25 cellular contexts compared by ENCODE assay signal in the genomic region with DNA sequence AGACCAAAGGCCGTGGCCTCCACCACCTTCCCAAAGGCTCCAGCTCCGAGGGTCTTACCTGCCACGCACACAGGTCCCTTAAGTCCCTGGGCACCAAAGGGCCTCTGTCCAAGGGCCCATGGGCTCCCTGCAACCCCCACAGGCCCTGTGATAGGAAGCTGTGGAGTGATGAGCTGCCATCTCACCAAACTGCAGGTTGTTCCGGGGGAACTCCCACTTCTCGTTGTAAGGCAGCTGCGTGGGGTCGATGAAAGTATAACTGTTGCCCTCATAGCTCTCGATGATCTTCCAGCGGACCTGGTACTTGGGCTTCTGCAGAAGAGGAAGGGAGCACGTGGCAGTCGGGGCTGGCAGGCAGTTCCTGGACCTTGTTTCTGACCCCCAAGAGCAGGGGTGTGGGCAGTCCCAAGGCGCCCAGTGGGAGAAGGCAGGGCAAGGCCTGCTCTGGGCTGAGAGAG. TPM values are rescaled to one million over a fixed set of nuclear protein-coding genes. Genes with fewer than 3 reads are reported as not detected.
DNase-seq lines count a peak whose midpoint lies in the region; ATAC-seq and TF ChIP-seq lines count a peak whose summit lies in the region.
"Had no signal": no experiment of that assay in that cellular context is flagged by ENCODE, and none has a peak within 500 bp of the region (broad histone marks: within the 10 kb centered on the region; RNA-seq: fewer than 3 reads in every experiment).

No MANE protein-coding gene starts in this region.

- no peaks in the 10 kb centered on the region for H3K79me1 ChIP-seq in neuronal stem cell (ENCODE audit: low read depth, low read length)

- no peaks in the 10 kb centered on the region for H3K9me3 ChIP-seq in neuronal stem cell (replicated peaks in 1 of 2; ENCODE audit: control insufficient read depth in 2 of 2, insufficient read depth in 1 of 2, low read depth in 1 of 2, low read length in 2 of 2)
- no peaks in the 10 kb centered on the region for H3K9me3 ChIP-seq in upper lobe of right lung
- H3K9me3 ChIP-seq: BE2C, MG63 had no signal

- no peak overlapping the region for H2AK5ac ChIP-seq in neuronal stem cell (ENCODE audit: low read depth, low read length)

- peak; percentile 17 for DNase-seq in activated naive CD4-positive, alpha-beta T cell treated with anti-CD3 and anti-CD28 coated beads, Interleukin-2, amount 10 ng/mL, durations not matched to agents 7 days and 5 days
- DNase-seq in activated naive CD4-positive, alpha-beta T cell treated with anti-CD3 and anti-CD28 coated beads, Interleukin-2, amount 50 U/mL, for 16 hours, result no peak
- peak; percentile 36 for DNase-seq in ecto neural progenitor cell (ENCODE audit: low spot score)
- DNase-seq in neuronal stem cell (ENCODE audit: low spot score), result no peak
- peak; percentile 60 for DNase-seq in upper lobe of right lung
- DNase-seq in NCI-H82 treated with DMSO at 0.1 percent for 48 hours (lab: John Stamatoyannopoulos, UW; ENCODE audit: unreplicated experiment), result no peak
- DNase-seq in mesothelial cell of epicardium (ENCODE audit: low spot score in 2 of 2, unreplicated experiment in 2 of 2), result no peak
- DNase-seq: 8988T; ACHN; BE2C; CD4-positive, alpha-beta memory T cell; COR-L47; DMS53; GOT3; HCEC 1CT; KG1; MG63; NCI-H2029 treated with DMSO at 0.1 percent for 48 hours; NCI-H446 treated with DMSO at 0.1 percent for 48 hours; NCI-H526; NCI-H82; RPMI8226; SHP77 had no signal

- no peak for TF ChIP-seq CTCF in upper lobe of right lung (IDR thresholded peaks at IDR 0.05)
- TF ChIP-seq CTCF in mesothelial cell of epicardium (IDR thresholded peaks at IDR 0.05; ENCODE audit: unreplicated experiment), result no peak

- H3K9me3 Mint-ChIP-seq in activated naive CD4-positive, alpha-beta T cell treated with anti-CD3 and anti-CD28 coated beads, Interleukin-2, amount 10 ng/mL, durations not matched to agents 7 days and 5 days, result no peaks in the 10 kb centered on the region
- H3K9me3 Mint-ChIP-seq in mesothelial cell of epicardium, result no peaks in the 10 kb centered on the region
- H3K9me3 Mint-ChIP-seq: CD4-positive, alpha-beta memory T cell had no signal

- H2BK5ac ChIP-seq in neuronal stem cell (ENCODE audit: low read length), result no peak overlapping the region

- peaks cover 28% of the 10 kb centered on the region for H3K27me3 Mint-ChIP-seq in activated naive CD4-positive, alpha-beta T cell treated with anti-CD3 and anti-CD28 coated beads, Interleukin-2, amount 10 ng/mL, durations not matched to agents 7 days and 5 days
- no peaks in the 10 kb centered on the region for H3K27me3 Mint-ChIP-seq in mesothelial cell of epicardium (ENCODE audit: low read depth)

- WGBS in neuronal stem cell (ENCODE audit: extremely low coverage in 2 of 2, insufficient read length in 2 of 2, insufficient replicate concordance in 1 of 2), 2 donors, result no CpG with 5 or more reads among the region's 12 CpGs

- no peak overlapping the region for H4K91ac ChIP-seq in neuronal stem cell (ENCODE audit: low read depth, low read length, poor library complexity)

- no peaks in the 10 kb centered on the region for H3K36me3 Mint-ChIP-seq in activated naive CD4-positive, alpha-beta T cell treated with anti-CD3 and anti-CD28 coated beads, Interleukin-2, amount 10 ng/mL, durations not matched to agents 7 days and 5 days
- H3K36me3 Mint-ChIP-seq in mesothelial cell of epicardium, result no peaks in the 10 kb centered on the region
- H3K36me3 Mint-ChIP-seq: CD4-positive, alpha-beta memory T cell had no signal

- H3K4me2 ChIP-seq in neuronal stem cell (ENCODE audit: insufficient read depth, low read length, poor library complexity, severe bottlenecking), result no peak overlapping the region

- H3K23ac ChIP-seq in neuronal stem cell (ENCODE audit: low read depth, low read length, poor library complexity), result no peak overlapping the region

- H3K4me3 ChIP-seq in neuronal stem cell (ENCODE audit: low read length in 2 of 2), result no peak overlapping the region
- H3K4me3 ChIP-seq in upper lobe of right lung, result no peak overlapping the region
- H3K4me3 ChIP-seq: MG63 had no signal

- H3K4ac ChIP-seq in neuronal stem cell (ENCODE audit: low read length), result no peak overlapping the region

- H3K27ac ChIP-seq in neuronal stem cell (replicated peaks; ENCODE audit: low read length) (no peak overlapping the region), upper lobe of right lung (no peak overlapping the region)

- H2BK12ac ChIP-seq in neuronal stem cell (ENCODE audit: low read length), result no peak overlapping the region

- H3K9ac ChIP-seq in neuronal stem cell (ENCODE audit: low read depth, low read length, poor library complexity), result no peak overlapping the region

- peak overlapping the region; percentile 22 for H3K18ac ChIP-seq in neuronal stem cell (ENCODE audit: low read length)

- ATAC-seq in upper lobe of right lung, result no peak
- no peak for ATAC-seq in GM18909 (IDR thresholded peaks at IDR 0.05; ENCODE audit: poor library complexity, unreplicated experiment)

- H3K4me1 Mint-ChIP-seq in activated naive CD4-positive, alpha-beta T cell treated with anti-CD3 and anti-CD28 coated beads, Interleukin-2, amount 10 ng/mL, durations not matched to agents 7 days and 5 days, result peaks cover 7% of the 10 kb centered on the region
- H3K4me1 Mint-ChIP-seq in mesothelial cell of epicardium, result peaks cover 10% of the 10 kb centered on the region

- no peak overlapping the region for H3K4me3 Mint-ChIP-seq in activated naive CD4-positive, alpha-beta T cell treated with anti-CD3 and anti-CD28 coated beads, Interleukin-2, amount 10 ng/mL, durations not matched to agents 7 days and 5 days
- no peak overlapping the region for H3K4me3 Mint-ChIP-seq in mesothelial cell of epicardium
- H3K4me3 Mint-ChIP-seq: CD4-positive, alpha-beta memory T cell had no signal

- intact Hi-C loops in upper lobe of right lung (cut with DNase I), result no loop called here

- no peak overlapping the region for H3K27ac Mint-ChIP-seq in activated naive CD4-positive, alpha-beta T cell treated with anti-CD3 and anti-CD28 coated beads, Interleukin-2, amount 10 ng/mL, durations not matched to agents 7 days and 5 days
- H3K27ac Mint-ChIP-seq in mesothelial cell of epicardium, result no peak overlapping the region
- H3K27ac Mint-ChIP-seq: CD4-positive, alpha-beta memory T cell had no signal

- H4K8ac ChIP-seq in neuronal stem cell (ENCODE audit: low read depth, low read length), result no peak overlapping the region

- no peak overlapping the region for H3K14ac ChIP-seq in neuronal stem cell (ENCODE audit: low read length)

- CTCF ChIA-PET in activated naive CD4-positive, alpha-beta T cell treated with anti-CD3 and anti-CD28 coated beads, Interleukin-2, amount 10 ng/mL, durations not matched to agents 7 days and 5 days (lab: Charles Lee), result no interaction called here

- H3K27me3 ChIP-seq in neuronal stem cell (ENCODE audit: control insufficient read depth in 3 of 3, insufficient read depth in 3 of 3, low read depth in 1 of 3, low read length in 3 of 3), result peaks cover 0 to 16% (median 0%) of the 10 kb centered on the region in 3 experiments
- H3K27me3 ChIP-seq in upper lobe of right lung, result no peaks in the 10 kb centered on the region
- H3K27me3 ChIP-seq: BE2C, MG63 had no signal

- no peak overlapping the region for H2BK120ac ChIP-seq in neuronal stem cell (ENCODE audit: low read depth, low read length)

- H2BK15ac ChIP-seq in neuronal stem cell (ENCODE audit: low read length), result no peak overlapping the region

- H3K4me1 ChIP-seq in neuronal stem cell (ENCODE audit: control insufficient read depth in 2 of 2, insufficient read depth in 1 of 2, low read depth in 1 of 2, low read length in 2 of 2) (peaks cover 0 to 13% of the 10 kb centered on the region in 2 donors), upper lobe of right lung (peaks cover under 1% of the 10 kb centered on the region)
- H3K4me1 ChIP-seq: BE2C had no signal

- no peaks in the 10 kb centered on the region for H3K36me3 ChIP-seq in neuronal stem cell (replicated peaks in 1 of 2; ENCODE audit: control insufficient read depth in 2 of 2, insufficient read depth in 2 of 2, low read length in 2 of 2)
- H3K36me3 ChIP-seq in upper lobe of right lung, result no peaks in the 10 kb centered on the region
- H3K36me3 ChIP-seq: BE2C had no signal

- no peak overlapping the region for H2AFZ ChIP-seq in neuronal stem cell (ENCODE audit: low read length)

RNA-seq across cellular contexts. Expression of a gene that starts 24.8 kb away (rescaled TPM):
- not detected for polyA plus RNA-seq in neuronal stem cell (2013, experiment 1 of 2)
- not detected for polyA plus RNA-seq in neuronal stem cell (2013, experiment 2 of 2)
- total RNA-seq in upper lobe of right lung (48.7 TPM), mesothelial cell of epicardium (0.07 to 0.27 TPM (median 0.18 TPM) in 3 replicates)
- total RNA-seq: SK-MEL-5 had no signal

Comparison
In these comparisons a context has a peak if more than half of its experiments do, and no peak if none do; other contexts are left out.
1. DNase-seq: peak in activated naive CD4-positive, alpha-beta T cell treated with anti-CD3 and anti-CD28 coated beads, Interleukin-2, amount 10 ng/mL, durations not matched to agents 7 days and 5 days (single experiment), ecto neural progenitor cell (single experiment) and upper lobe of right lung (single experiment); none in activated naive CD4-positive, alpha-beta T cell treated with anti-CD3 and anti-CD28 coated beads, Interleukin-2, amount 50 U/mL, for 16 hours (single experiment), neuronal stem cell (single experiment), NCI-H82 treated with DMSO at 0.1 percent for 48 hours (single experiment) and mesothelial cell of epicardium (0 of 2).
2. RNA of a gene that starts 24.8 kb away (total RNA-seq): 48.7 TPM in upper lobe of right lung (single experiment); 0.07 to 0.27 TPM in mesothelial cell of epicardium; every median in the first group is over 10 times any median in the second.